In the genomic region with DNA sequence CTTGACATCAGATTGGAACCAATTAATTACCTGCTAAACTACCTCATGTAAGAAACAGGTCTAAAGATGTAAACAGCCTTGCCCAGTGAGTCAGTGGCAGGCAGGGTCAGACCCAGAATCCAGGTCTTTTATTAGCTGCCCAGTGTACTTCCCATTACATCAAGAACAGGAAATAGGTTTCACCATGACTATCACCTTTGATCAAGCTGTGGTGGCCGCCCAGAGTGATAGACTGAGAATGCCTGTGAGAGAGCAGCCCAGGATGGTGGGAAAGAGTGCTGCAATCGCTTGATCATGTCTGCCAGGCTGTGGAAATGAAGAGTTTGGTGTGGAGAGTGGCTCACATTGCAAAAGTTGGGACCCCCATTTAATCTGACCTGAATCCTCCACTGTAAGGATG, we compare ENCODE assay signal across 24 cellular contexts.
A peak's percentile ranks its signal among the peaks of the same experiment; 100 is the strongest.
DNase-seq lines count a peak whose midpoint lies in the region; ATAC-seq, FAIRE-seq and TF ChIP-seq lines count a peak whose summit lies in the region.
"Had no signal": no experiment of that assay in that cellular context is flagged by ENCODE, and none has a peak within 500 bp of the region (broad histone marks: within the 10 kb centered on the region; RNA-seq: fewer than 3 reads in every experiment).

No MANE protein-coding gene starts in this region.

- H3K36me3 ChIP-seq in RWPE2 (ENCODE audit: low read depth) (no peaks in the 10 kb centered on the region), stomach (no peaks in the 10 kb centered on the region)
- H3K36me3 ChIP-seq: lower lobe of right lung, right atrium auricular region had no signal

- DNase-seq in HTR-8/SVneo (ENCODE audit: insufficient read length, low spot score) (no peak), RWPE2 (ENCODE audit: low spot score) (no peak), stomach (peak; percentile 45), cerebellar nuclear complex (lab: John Stamatoyannopoulos, UW) (no peak)
- no peak for DNase-seq in activated CD8-positive, alpha-beta memory T cell treated with anti-CD3 and anti-CD28 coated beads for 24 hours
- no peak for DNase-seq in activated naive CD4-positive, alpha-beta T cell treated with anti-CD3 and anti-CD28 coated beads, Interleukin-2, amount 50 U/mL, for 16 hours
- DNase-seq: activated CD4-positive, alpha-beta T cell treated with anti-CD3 and anti-CD28 coated beads for 1 hour; activated effector memory CD4-positive, alpha-beta T cell treated with anti-CD3 and anti-CD28 coated beads, Interleukin-2, amount 50 U/mL, for 16 hours; activated T-cell treated with anti-CD3 and anti-CD28 coated beads, Interleukin-2, amount 50 U/mL, for 1 hour; C1 segment of cervical spinal cord; Caco-2; HFFc6; kidney; lower lobe of right lung; NCI-H1417 treated with DMSO at 0.1 percent for 48 hours; NCI-H2081 treated with DMSO at 0.1 percent for 48 hours; NCI-H748 treated with DMSO at 0.1 percent for 48 hours; RPMI8226; stimulated activated CD4-positive, alpha-beta T cell treated with anti-CD3 and anti-CD28 coated beads, Interleukin-2, amount 100 ng/mL, for 48 hours; T-helper 2 cell had no signal

- peak; percentile 9 for FAIRE-seq in HTR-8/SVneo (lab: Jason Lieb, UNC)
- FAIRE-seq: kidney had no signal

- no peaks in the 10 kb centered on the region for H3K27me3 ChIP-seq in RWPE2 (ENCODE audit: insufficient read depth, poor library complexity, severe bottlenecking)
- no peaks in the 10 kb centered on the region for H3K27me3 ChIP-seq in stomach
- H3K27me3 ChIP-seq: right atrium auricular region had no signal

- TF ChIP-seq POLR2A in stomach (IDR thresholded peaks at IDR 0.05): no peak

- peaks cover 2% of the 10 kb centered on the region for H3K4me1 ChIP-seq in RWPE2 (ENCODE audit: insufficient read depth, poor library complexity, severe bottlenecking)
- H3K4me1 ChIP-seq in stomach: peaks cover 0 to 1% (median 0%) of the 10 kb centered on the region in 4 donors
- H3K4me1 ChIP-seq: lower lobe of right lung, parathyroid adenoma, right atrium auricular region had no signal

- no peak for TF ChIP-seq CTCF in RWPE2 (IDR thresholded peaks at IDR 0.05; ENCODE audit: poor library complexity, severe bottlenecking)
- no peak for TF ChIP-seq CTCF in stomach (IDR thresholded peaks at IDR 0.05)

- no peak for TF ChIP-seq EP300 in stomach (IDR thresholded peaks at IDR 0.05)

- H3K4me3 ChIP-seq in RWPE2 (ENCODE audit: severe bottlenecking) (no peak overlapping the region), stomach (no peak overlapping the region)
- H3K4me3 ChIP-seq: lower lobe of right lung, right atrium auricular region, SK-N-MC had no signal

- intact Hi-C loops in stomach (cut with DNase I; ENCODE audit: low total_unique reads): no loop called here

- H3K9me3 ChIP-seq in RWPE2 (ENCODE audit: severe bottlenecking): no peaks in the 10 kb centered on the region
- H3K9me3 ChIP-seq in stomach: no peaks in the 10 kb centered on the region
- H3K9me3 ChIP-seq: Caco-2, lower lobe of right lung, right atrium auricular region had no signal

- ATAC-seq in RWPE2 (ENCODE audit: low read depth) (peak; percentile 84), esophagus mucosa (peak; percentile 70)
- ATAC-seq: lower lobe of right lung had no signal

- no peak overlapping the region for H3K27ac ChIP-seq in RWPE2 (ENCODE audit: poor library complexity, severe bottlenecking)
- no peak overlapping the region for H3K27ac ChIP-seq in stomach
- H3K27ac ChIP-seq: lower lobe of right lung, parathyroid adenoma, right atrium auricular region, SK-N-MC had no signal

- 78 to 93% (median 85%) methylated on average over 2 of the region's 2 CpGs for WGBS in stomach, 5 donors
